In genomic region chr1:110728388-110728787, GRCh38 we compare ENCODE assay signal across 19 cellular contexts. TPM values are rescaled to one million over a fixed set of nuclear protein-coding genes. Genes with fewer than 3 reads are reported as not detected.
DNase-seq lines count a peak whose midpoint lies in the region; ATAC-seq and TF ChIP-seq lines count a peak whose summit lies in the region.
"Had no signal": no experiment of that assay in that cellular context is flagged by ENCODE, and none has a peak within 500 bp of the region (broad histone marks: within the 10 kb centered on the region; RNA-seq: fewer than 3 reads in every experiment).

No MANE protein-coding gene starts in this region.

- H3K27ac ChIP-seq in CD8-positive, alpha-beta T cell (ENCODE audit: low read depth, low read length): no peak overlapping the region
- H3K27ac ChIP-seq in OCI-LY7 (ENCODE audit: low read depth, low read length, poor library complexity, severe bottlenecking) (no peak overlapping the region), upper lobe of right lung (no peak overlapping the region)

- peaks cover 32% of the 10 kb centered on the region for H3K4me1 Mint-ChIP-seq in activated T-cell treated with anti-CD3 and anti-CD28 coated beads, Interleukin-2, amount 50 U/mL, for 24 hours (ENCODE audit: low read depth)
- H3K4me1 Mint-ChIP-seq in CD8-positive, alpha-beta T cell (ENCODE audit: low read depth): peaks cover 31% of the 10 kb centered on the region
- H3K4me1 Mint-ChIP-seq in activated naive CD8-positive, alpha-beta T cell treated with anti-CD3 and anti-CD28 coated beads for 36 hours: peaks cover 32% of the 10 kb centered on the region

- H3K9me3 ChIP-seq in CD8-positive, alpha-beta T cell (ENCODE audit: low read length): no peaks in the 10 kb centered on the region
- H3K9me3 ChIP-seq in OCI-LY7 (ENCODE audit: low read length): no peaks in the 10 kb centered on the region
- H3K9me3 ChIP-seq in upper lobe of right lung: no peaks in the 10 kb centered on the region
- H3K9me3 ChIP-seq: Caco-2 had no signal

- no peaks in the 10 kb centered on the region for H3K27me3 Mint-ChIP-seq in activated T-cell treated with anti-CD3 and anti-CD28 coated beads, Interleukin-2, amount 50 U/mL, for 24 hours
- H3K27me3 Mint-ChIP-seq in CD8-positive, alpha-beta T cell (ENCODE audit: low read depth): no peaks in the 10 kb centered on the region
- H3K27me3 Mint-ChIP-seq in activated naive CD8-positive, alpha-beta T cell treated with anti-CD3 and anti-CD28 coated beads for 36 hours: no peaks in the 10 kb centered on the region
- H3K27me3 Mint-ChIP-seq: CD4-positive, alpha-beta T cell had no signal

- no peak for TF ChIP-seq CTCF in CD8-positive, alpha-beta T cell (IDR thresholded peaks at IDR 0.05)
- TF ChIP-seq CTCF in OCI-LY7 (conservative IDR thresholded peaks at IDR 0.05; ENCODE audit: low read length): no peak
- no peak for TF ChIP-seq CTCF in upper lobe of right lung (IDR thresholded peaks at IDR 0.05)
- no peak for TF ChIP-seq CTCF in lower leg skin (IDR thresholded peaks at IDR 0.05)

- no peaks in the 10 kb centered on the region for H3K9me3 Mint-ChIP-seq in activated T-cell treated with anti-CD3 and anti-CD28 coated beads, Interleukin-2, amount 50 U/mL, for 24 hours
- H3K9me3 Mint-ChIP-seq in CD8-positive, alpha-beta T cell: no peaks in the 10 kb centered on the region
- H3K9me3 Mint-ChIP-seq in activated naive CD8-positive, alpha-beta T cell treated with anti-CD3 and anti-CD28 coated beads for 36 hours: no peaks in the 10 kb centered on the region
- H3K9me3 Mint-ChIP-seq: CD4-positive, alpha-beta T cell; GM23338 had no signal

- intact Hi-C loops in CD8-positive, alpha-beta T cell (cut with DNase I, micrococcal nuclease): no loop called here
- intact Hi-C loops in OCI-LY7 (cut with micrococcal nuclease; ENCODE audit: unreplicated experiment) (no loop called here), upper lobe of right lung (cut with DNase I) (no loop called here), lower leg skin (cut with DNase I; ENCODE audit: low total_unique reads) (no loop called here)

- H3K36me3 Mint-ChIP-seq in activated T-cell treated with anti-CD3 and anti-CD28 coated beads, Interleukin-2, amount 50 U/mL, for 24 hours (ENCODE audit: low read depth): no peaks in the 10 kb centered on the region
- no peaks in the 10 kb centered on the region for H3K36me3 Mint-ChIP-seq in CD8-positive, alpha-beta T cell
- no peaks in the 10 kb centered on the region for H3K36me3 Mint-ChIP-seq in activated naive CD8-positive, alpha-beta T cell treated with anti-CD3 and anti-CD28 coated beads for 36 hours

- 0 out of 2 replicates have a peak, but pooled peaks cover 4% of the 10 kb centered on the region for H3K9me2 ChIP-seq in OCI-LY7 (ENCODE audit: insufficient read depth, low read length)

- POLR2A ChIA-PET in CD8-positive, alpha-beta T cell (lab: Charles Lee): no interaction called here
- POLR2A ChIA-PET in OCI-LY7 (lab: Charles Lee): interaction anchor here (1.1 to 1.7 kb wide), 2 partner anchors 52 to 58 kb away, joined by 3 to 5 read pairs; no protein-coding TSS in a partner anchor

- no peaks in the 10 kb centered on the region for H3K36me3 ChIP-seq in CD8-positive, alpha-beta T cell (ENCODE audit: insufficient read depth, low read length)
- H3K36me3 ChIP-seq in OCI-LY7 (ENCODE audit: insufficient read depth, low read length) (no peaks in the 10 kb centered on the region), upper lobe of right lung (no peaks in the 10 kb centered on the region)

- DNase-seq in activated T-cell treated with anti-CD3 and anti-CD28 coated beads, Interleukin-2, amount 50 U/mL, for 24 hours: no peak
- DNase-seq in activated T-cell treated with anti-CD3 and anti-CD28 coated beads, Interleukin-2, amount 50 U/mL, for 1 hour: no peak
- no peak for DNase-seq in CD8-positive, alpha-beta T cell
- no peak for DNase-seq in OCI-LY7 (ENCODE audit: low spot score)
- DNase-seq in activated naive CD8-positive, alpha-beta T cell treated with anti-CD3 and anti-CD28 coated beads for 36 hours: no peak
- no peak for DNase-seq in NCI-H1694 (lab: John Stamatoyannopoulos, UW)
- no peak for DNase-seq in upper lobe of right lung
- no peak for DNase-seq in lower leg skin (ENCODE audit: low spot score in 2 of 2)
- DNase-seq: C1 segment of cervical spinal cord; Caco-2; CD4-positive, alpha-beta T cell; DND-41; GF-D8; H7; IMR-90 had no signal

- CTCF ChIA-PET in CD8-positive, alpha-beta T cell (lab: Charles Lee): interaction anchor here (0.6 kb wide), 1 partner anchor 39 kb away, joined by 3 read pairs; no protein-coding TSS in a partner anchor
- CTCF ChIA-PET in OCI-LY7 (lab: Charles Lee; ENCODE audit: unreplicated experiment): no interaction called here

- peak overlapping the region; percentile 92; the same call in 1 of the 2 replicates for H2AFZ ChIP-seq in OCI-LY7 (ENCODE audit: low read length)
- H2AFZ ChIP-seq: GM23338 had no signal

- peak overlapping the region; percentile 86; the same call in 1 of the 2 replicates for H3K4me2 ChIP-seq in OCI-LY7 (ENCODE audit: low read length)
- H3K4me2 ChIP-seq: GM23338 had no signal

- H3K4me3 ChIP-seq in CD8-positive, alpha-beta T cell (ENCODE audit: low read depth, low read length): no peak overlapping the region
- no peak overlapping the region for H3K4me3 ChIP-seq in OCI-LY7 (ENCODE audit: low read depth, low read length, poor library complexity, severe bottlenecking)
- no peak overlapping the region for H3K4me3 ChIP-seq in upper lobe of right lung
- no peak overlapping the region for H3K4me3 ChIP-seq in lower leg skin (ENCODE audit: low read depth, poor library complexity, severe bottlenecking)
- H3K4me3 ChIP-seq: GM23338 had no signal

- peaks cover 23% of the 10 kb centered on the region for H3K4me1 ChIP-seq in CD8-positive, alpha-beta T cell (ENCODE audit: insufficient read depth, low read length)
- peaks cover 35% of the 10 kb centered on the region for H3K4me1 ChIP-seq in OCI-LY7 (ENCODE audit: insufficient read depth, low read length, poor library complexity, severe bottlenecking)
- H3K4me1 ChIP-seq in upper lobe of right lung: no peaks in the 10 kb centered on the region
- H3K4me1 ChIP-seq: Caco-2 had no signal

- no peaks in the 10 kb centered on the region for H3K79me2 ChIP-seq in OCI-LY7 (ENCODE audit: insufficient read depth, low read depth, low read length)

- H3K4me3 Mint-ChIP-seq in activated T-cell treated with anti-CD3 and anti-CD28 coated beads, Interleukin-2, amount 50 U/mL, for 24 hours: no peak overlapping the region
- no peak overlapping the region for H3K4me3 Mint-ChIP-seq in CD8-positive, alpha-beta T cell
- no peak overlapping the region for H3K4me3 Mint-ChIP-seq in activated naive CD8-positive, alpha-beta T cell treated with anti-CD3 and anti-CD28 coated beads for 36 hours
- H3K4me3 Mint-ChIP-seq: B cell; CD4-positive, alpha-beta T cell; GM23338 had no signal

- H3K27ac Mint-ChIP-seq in activated T-cell treated with anti-CD3 and anti-CD28 coated beads, Interleukin-2, amount 50 U/mL, for 24 hours: peak overlapping the region; percentile 16
- H3K27ac Mint-ChIP-seq in CD8-positive, alpha-beta T cell: peak overlapping the region; percentile 32
- peak overlapping the region; percentile 26 for H3K27ac Mint-ChIP-seq in activated naive CD8-positive, alpha-beta T cell treated with anti-CD3 and anti-CD28 coated beads for 36 hours
- H3K27ac Mint-ChIP-seq: GM23338 had no signal

- no peaks in the 10 kb centered on the region for H3K27me3 ChIP-seq in CD8-positive, alpha-beta T cell (ENCODE audit: insufficient read depth, low read length)
- H3K27me3 ChIP-seq in upper lobe of right lung: no peaks in the 10 kb centered on the region

- BruUV-seq in OCI-LY7 (replicated peaks; lab: Mats Ljungman, UMichigan): no TSS peak

- WGBS in lower leg skin, 2 donors: 70 to 83% methylated on average over 2 of the region's 2 CpGs

- no peak for TF ChIP-seq POLR2A in lower leg skin (IDR thresholded peaks at IDR 0.05)

- H4K20me1 ChIP-seq in OCI-LY7 (ENCODE audit: insufficient read depth, low read length): no peaks in the 10 kb centered on the region

- no peak for ATAC-seq in CD8-positive, alpha-beta T cell
- no peak for ATAC-seq in upper lobe of right lung
- ATAC-seq: GM23338 had no signal

RNA-seq across cellular contexts. Expression of gene KCNA3, which starts 53.6 kb away (rescaled TPM):
- total RNA-seq in CD8-positive, alpha-beta T cell: 10 to 100 TPM; 83.6 to 85.1 TPM
- 46.2 and 58.0 TPM in 2 replicates for total RNA-seq in OCI-LY7 (2014; rRNA removed; shearing (Covaris generic))
- total RNA-seq in OCI-LY7 (2022) (43.6 and 54.5 TPM in 2 replicates), upper lobe of right lung (8.9 TPM), lower leg skin (1 to 10 TPM in 1 of 4 donors, under 1 TPM in 3; 0.30 to 1.0 (median 0.43) TPM)
- 10 to 100 TPM; 16.6 to 17.5 TPM for total RNA-seq in activated naive CD8-positive, alpha-beta T cell treated with anti-CD3 and anti-CD28 coated beads for 36 hours
- total RNA-seq: A172, Caco-2, HT-29 had no signal
